Comparison of ENCODE assay signal across 8 cellular contexts in genomic region chr3:55160241-55160877, GRCh38.
DNase-seq lines count a peak whose midpoint lies in the region; ATAC-seq and TF ChIP-seq lines count a peak whose summit lies in the region.

No MANE protein-coding gene starts in this region.

- ATAC-seq in GM19397 (IDR thresholded peaks at IDR 0.05; ENCODE audit: unreplicated experiment), result no peak

- DNase-seq in AG20443 (ENCODE audit: low spot score) (peak; percentile 89), H4 (ENCODE audit: low spot score) (peak; percentile 99), Peyer's patch (peak in 2 of 3 donors; percentile 48 to 61), hepatocyte (ENCODE audit: low spot score) (peak; percentile 55), DMS 273 treated with DMSO at 0.1 percent for 48 hours (lab: John Stamatoyannopoulos, UW) (no peak), WERI-Rb-1 (no peak)
- no peak for DNase-seq in activated CD4-positive, CD25-positive, alpha-beta regulatory T cell treated with anti-CD3 and anti-CD28 coated beads, Interleukin-2, amount 50 U/mL, for 72 hours

- no peaks in the 10 kb centered on the region for H3K9me2 ChIP-seq in hepatocyte (replicated peaks; ENCODE audit: insufficient read depth)

- H3K79me2 ChIP-seq in hepatocyte, result no peaks in the 10 kb centered on the region

- WGBS in hepatocyte (ENCODE audit: low lambda C conversion rate, missing lambda C conversion rate), result 58% methylated on average over 12 of the region's 12 CpGs

- H3K4me1 ChIP-seq in Peyer's patch (no peaks in the 10 kb centered on the region), hepatocyte (ENCODE audit: insufficient read depth) (peaks cover 4% of the 10 kb centered on the region)

- no peak overlapping the region for H3K4me3 ChIP-seq in Peyer's patch
- no peak overlapping the region for H3K4me3 ChIP-seq in hepatocyte
- H3K4me3 ChIP-seq in WERI-Rb-1 (ENCODE audit: low read depth, low read length), result no peak overlapping the region

- no peak overlapping the region for H2AFZ ChIP-seq in hepatocyte

- H3K27ac ChIP-seq in Peyer's patch (peak overlapping the region in 2 of 4 donors; percentile 21 to 54), hepatocyte (peak overlapping the region; percentile 28), WERI-Rb-1 (no peak overlapping the region)

- H3K4me2 ChIP-seq in hepatocyte, result no peak overlapping the region

- H3K27me3 ChIP-seq in Peyer's patch (no peaks in the 10 kb centered on the region), hepatocyte (no peaks in the 10 kb centered on the region), WERI-Rb-1 (ENCODE audit: insufficient read depth, low read depth, severe bottlenecking) (no peaks in the 10 kb centered on the region)

- H3K36me3 ChIP-seq in Peyer's patch (no peaks in the 10 kb centered on the region), hepatocyte (replicated peaks; ENCODE audit: insufficient read depth, low read depth) (no peaks in the 10 kb centered on the region), WERI-Rb-1 (no peaks in the 10 kb centered on the region)

- H3K9me3 ChIP-seq in Peyer's patch, result no peaks in the 10 kb centered on the region
- H3K9me3 ChIP-seq in hepatocyte (ENCODE audit: low read depth), result no peaks in the 10 kb centered on the region
- no peaks in the 10 kb centered on the region for H3K9me3 ChIP-seq in WERI-Rb-1 (ENCODE audit: severe bottlenecking)

- TF ChIP-seq CTCF in Peyer's patch (IDR thresholded peaks at IDR 0.05) (no peak), hepatocyte (IDR thresholded peaks at IDR 0.05; ENCODE audit: poor library complexity) (no peak), WERI-Rb-1 (IDR thresholded peaks at IDR 0.05; ENCODE audit: low read depth, low read length) (no peak)

- no peaks in the 10 kb centered on the region for H4K20me1 ChIP-seq in hepatocyte (ENCODE audit: insufficient read depth, poor library complexity, severe bottlenecking)

- no peak for TF ChIP-seq POLR2A in Peyer's patch (IDR thresholded peaks at IDR 0.05)

Comparison
In these comparisons a context has a peak if more than half of its experiments do, and no peak if none do; other contexts are left out.
1. DNase-seq: peak in AG20443 (single experiment), H4 (single experiment), Peyer's patch (2 of 3) and hepatocyte (single experiment); none in DMS 273 treated with DMSO at 0.1 percent for 48 hours (single experiment), WERI-Rb-1 (single experiment) and activated CD4-positive, CD25-positive, alpha-beta regulatory T cell treated with anti-CD3 and anti-CD28 coated beads, Interleukin-2, amount 50 U/mL, for 72 hours (single experiment).